ENCODE assay signal across 8 cellular contexts in genomic region chr10:59885430-59886134, GRCh38. TPM values are rescaled to one million over a fixed set of nuclear protein-coding genes. Genes with fewer than 3 reads are reported as not detected.
DNase-seq lines count a peak whose midpoint lies in the region; ATAC-seq and TF ChIP-seq lines count a peak whose summit lies in the region.

No MANE protein-coding gene starts in this region.

- H2BK5ac ChIP-seq in H9 (ENCODE audit: insufficient read length, low read length): no peak overlapping the region

- H3K27me3 Mint-ChIP-seq in dendritic cell treated with granulocyte-macrophage colony-stimulating factor and Interleukin-4, amounts not matched to agents 40 ng/mL and 50 ng/mL, for 4 days: no peaks in the 10 kb centered on the region
- no peaks in the 10 kb centered on the region for H3K27me3 Mint-ChIP-seq in H9 (ENCODE audit: low read depth)

- H4K8ac ChIP-seq in H9 (replicated peaks; ENCODE audit: insufficient read length, low read depth, low read length): no peak overlapping the region

- H2BK120ac ChIP-seq in H9 (ENCODE audit: low read depth, low read length, poor library complexity, severe bottlenecking): no peak overlapping the region

- no peak overlapping the region for H2AFZ ChIP-seq in H9 (ENCODE audit: low read length)

- peaks cover 40% of the 10 kb centered on the region for H3K79me2 ChIP-seq in H9 (ENCODE audit: insufficient read depth, low read length)

- TF ChIP-seq CTCF in HL-60 (IDR thresholded peaks at IDR 0.05; ENCODE audit: insufficient read depth, low read length) (no peak), uterus (IDR thresholded peaks at IDR 0.05) (no peak), H9 (conservative IDR thresholded peaks at IDR 0.05) (no peak), omental fat pad (IDR thresholded peaks at IDR 0.05) (no peak)

- no peak overlapping the region for H3K23ac ChIP-seq in H9 (ENCODE audit: insufficient read length, low read depth, low read length)

- peaks cover 84% of the 10 kb centered on the region for H3K4me1 Mint-ChIP-seq in dendritic cell treated with granulocyte-macrophage colony-stimulating factor and Interleukin-4, amounts not matched to agents 40 ng/mL and 50 ng/mL, for 4 days (ENCODE audit: low read depth)
- H3K4me1 Mint-ChIP-seq in H9: peaks cover 65% of the 10 kb centered on the region in 2 experiments

- no peak overlapping the region for H3K4ac ChIP-seq in H9 (ENCODE audit: low read depth, low read length)

- H3K14ac ChIP-seq in H9 (ENCODE audit: insufficient read depth, low read length): no peak overlapping the region

- H3K9me3 Mint-ChIP-seq in dendritic cell treated with granulocyte-macrophage colony-stimulating factor and Interleukin-4, amounts not matched to agents 40 ng/mL and 50 ng/mL, for 4 days: no peaks in the 10 kb centered on the region
- no peaks in the 10 kb centered on the region for H3K9me3 Mint-ChIP-seq in H9

- no peaks in the 10 kb centered on the region for H3K4me1 ChIP-seq in uterus
- peaks cover 9% of the 10 kb centered on the region; the same call in 1 of the 2 replicates for H3K4me1 ChIP-seq in H9 (ENCODE audit: insufficient read depth, low read length)

- no peak overlapping the region for H3K9ac ChIP-seq in H9 (ENCODE audit: extremely low read depth, insufficient read length, low read length)

- no peak overlapping the region for H3T11ph ChIP-seq in H9 (ENCODE audit: low read length)

- H3K27me3 ChIP-seq in HL-60 (ENCODE audit: insufficient read depth, poor library complexity, severe bottlenecking) (no peaks in the 10 kb centered on the region), uterus (no peaks in the 10 kb centered on the region), H9 (ENCODE audit: insufficient read depth, low read length) (no peaks in the 10 kb centered on the region)

- H4K20me1 ChIP-seq in H9 (ENCODE audit: control insufficient read depth, insufficient read depth, insufficient read length): no peaks in the 10 kb centered on the region

- H3K9me3 ChIP-seq in uterus: no peaks in the 10 kb centered on the region
- no peaks in the 10 kb centered on the region for H3K9me3 ChIP-seq in H9 (ENCODE audit: control insufficient read depth, low read depth, low read length)

- peaks cover 32% of the 10 kb centered on the region for H3K36me3 Mint-ChIP-seq in dendritic cell treated with granulocyte-macrophage colony-stimulating factor and Interleukin-4, amounts not matched to agents 40 ng/mL and 50 ng/mL, for 4 days (ENCODE audit: low read depth)
- H3K36me3 Mint-ChIP-seq in H9 (ENCODE audit: insufficient read depth in 1 of 3, low read depth in 3 of 3): peaks cover 8 to 15% (median 11%) of the 10 kb centered on the region in 3 experiments; a peak in 6 of 7 replicates

- no peak for TF ChIP-seq POLR2A in uterus (IDR thresholded peaks at IDR 0.05)

- H4K91ac ChIP-seq in H9 (ENCODE audit: insufficient read length, low read depth, low read length): no peak overlapping the region

- H3K4me3 Mint-ChIP-seq in dendritic cell treated with granulocyte-macrophage colony-stimulating factor and Interleukin-4, amounts not matched to agents 40 ng/mL and 50 ng/mL, for 4 days: peak overlapping the region; percentile 13
- H3K4me3 Mint-ChIP-seq in H9: no peak overlapping the region

- peak; percentile 85 for ATAC-seq in GM18498 (IDR thresholded peaks at IDR 0.05; ENCODE audit: unreplicated experiment)
- ATAC-seq in GM21576 (IDR thresholded peaks at IDR 0.05; ENCODE audit: unreplicated experiment): peak; percentile 87
- ATAC-seq in omental fat pad (ENCODE audit: low FRiP score): no peak

- H3K4me3 ChIP-seq in HL-60 (replicated peaks; ENCODE audit: insufficient read depth, low read length) (no peak overlapping the region), uterus (no peak overlapping the region)

- DNase-seq in HL-60 (ENCODE audit: low read depth in 1 of 2, low spot score in 1 of 2): peak; percentile 71 to 79
- DNase-seq in uterus: no peak
- no peak for DNase-seq in H9
- DNase-seq in omental fat pad (ENCODE audit: low spot score): no peak
- DNase-seq in stimulated activated naive CD4-positive, alpha-beta T cell treated with Interleukin-2 at 50 U/mL for 16 hours (lab: John Stamatoyannopoulos, UW): no peak

- no peak overlapping the region for H4K5ac ChIP-seq in H9 (ENCODE audit: insufficient read length, low read depth, low read length)

- peaks cover 15% of the 10 kb centered on the region for H3K79me1 ChIP-seq in H9 (ENCODE audit: insufficient read depth, low read depth, low read length, poor library complexity, severe bottlenecking)

- no peak overlapping the region for H3K4me2 ChIP-seq in H9 (ENCODE audit: insufficient read depth, insufficient read length, low read length)

- H2BK12ac ChIP-seq in H9 (ENCODE audit: insufficient read length, low read depth, low read length): no peak overlapping the region

- H3K23me2 ChIP-seq in H9 (ENCODE audit: insufficient read length, low read depth, low read length, poor library complexity, severe bottlenecking): no peaks in the 10 kb centered on the region

- H3K27ac Mint-ChIP-seq in dendritic cell treated with granulocyte-macrophage colony-stimulating factor and Interleukin-4, amounts not matched to agents 40 ng/mL and 50 ng/mL, for 4 days: peak overlapping the region; percentile 70
- peak overlapping the region in 1 of 3 experiments; percentile 20; a peak in 2 of 7 replicates for H3K27ac Mint-ChIP-seq in H9

- no peaks in the 10 kb centered on the region for H3K36me3 ChIP-seq in uterus

- H3K56ac ChIP-seq in H9 (ENCODE audit: insufficient read length, low read depth, low read length): no peak overlapping the region

- no peak overlapping the region for H3K18ac ChIP-seq in H9 (ENCODE audit: insufficient read length, low read depth, low read length)

- no CpG with 5 or more reads among the region's 8 CpGs for WGBS in H9 (ENCODE audit: extremely low coverage, insufficient read length, low lambda C conversion rate)

- H2BK15ac ChIP-seq in H9 (ENCODE audit: low read depth, low read length): no peak overlapping the region

- H3K27ac ChIP-seq in HL-60 (replicated peaks): peak overlapping the region; percentile 22
- no peak overlapping the region for H3K27ac ChIP-seq in uterus
- no peak overlapping the region for H3K27ac ChIP-seq in H9 (ENCODE audit: insufficient read length, low read depth, low read length)

- H2AK5ac ChIP-seq in H9 (ENCODE audit: insufficient read length, low read length): no peak overlapping the region

- intact Hi-C loops in dendritic cell treated with granulocyte-macrophage colony-stimulating factor and Interleukin-4, amounts not matched to agents 40 ng/mL and 50 ng/mL, for 4 days (cut with micrococcal nuclease): loop anchor here (2.0 kb wide), 1 partner anchor 19 kb away; no protein-coding TSS in a partner anchor
- intact Hi-C loops in uterus (cut with DNase I; ENCODE audit: low total_unique reads): no loop called here

- H2BK20ac ChIP-seq in H9 (ENCODE audit: low read depth, low read length, poor library complexity, severe bottlenecking): no peak overlapping the region

RNA-seq across cellular contexts. Expression of gene CCDC6, which starts 20.8 kb away (rescaled TPM):
- 10 to 100 TPM; 53.2 to 72.4 (median 66.4) TPM for total RNA-seq in uterus
- 58.4 and 59.0 TPM in 2 replicates for total RNA-seq in H9 (2021)
- 10 to 100 TPM; 24.7 to 29.7 (median 25.9) TPM for total RNA-seq in omental fat pad

Comparison
In these comparisons a context has a peak if more than half of its experiments do, and no peak if none do; other contexts are left out.
1. DNase-seq: peak in HL-60 (2 of 2); none in uterus (0 of 2), H9 (single experiment), omental fat pad (single experiment) and stimulated activated naive CD4-positive, alpha-beta T cell treated with Interleukin-2 at 50 U/mL for 16 hours (single experiment).